1 cellular context compared by ENCODE assay signal in genomic region chr11:75400110-75400865, GRCh38.
A peak's percentile ranks its signal among the peaks of the same experiment; 100 is the strongest.
TF ChIP-seq lines count a peak whose summit lies in the region.

No MANE protein-coding gene starts in this region.

TF ChIP-seq in GM12878, 131 proteins besides CTCF, POLR2A, EP300 and RAD21:
- TF ChIP-seq YY1 (IDR thresholded peaks at IDR 0.05; ENCODE audit: low read depth, low read length) (0 out of 2 replicates have a peak, but pooled peaks have one; percentile 33), CBX3 (IDR thresholded peaks at IDR 0.05; ENCODE audit: borderline replicate concordance, low read depth) (no peak), NBN (IDR thresholded peaks at IDR 0.05) (0 out of 2 replicates have a peak, but pooled peaks have one; percentile 24), TARDBP (IDR thresholded peaks at IDR 0.05; ENCODE audit: borderline replicate concordance) (0 out of 2 replicates have a peak, but pooled peaks have one; percentile 46)
